ENCODE assay signal across 8 cellular contexts in genomic region chr9:127569819-127570401, GRCh38. TPM values are rescaled to one million over a fixed set of nuclear protein-coding genes. Genes with fewer than 3 reads are reported as not detected.
A peak's percentile ranks its signal among the peaks of the same experiment; 100 is the strongest.
DNase-seq lines count a peak whose midpoint lies in the region; ATAC-seq and TF ChIP-seq lines count a peak whose summit lies in the region.

No MANE protein-coding gene starts in this region.

- peak overlapping the region; percentile 23 for H2AFZ ChIP-seq in GM23248

- peak overlapping the region; percentile 84 for H3K9ac ChIP-seq in GM23248

- peaks cover 74% of the 10 kb centered on the region for H3K79me2 ChIP-seq in GM23248 (ENCODE audit: insufficient read depth)

- peak overlapping the region; percentile 62 for H3K4me3 ChIP-seq in AG09309 (ENCODE audit: control insufficient read depth, low read depth, low read length)
- peak overlapping the region; percentile 71 for H3K4me3 ChIP-seq in GM23248
- peak overlapping the region in 55 of 59 donors; percentile 39 to 87 (median 65) for H3K4me3 ChIP-seq in dorsolateral prefrontal cortex

- H3K36me3 ChIP-seq in GM23248 (ENCODE audit: low read depth) = peaks cover 9% of the 10 kb centered on the region

- H3K4me3 Mint-ChIP-seq in nephron = peak overlapping the region; percentile 89 to 92 (median 90)

- H3K27ac ChIP-seq in GM23248 (peak overlapping the region; percentile 46), RWPE1 (peak overlapping the region; percentile 99), dorsolateral prefrontal cortex (peak overlapping the region in 49 of 59 donors; percentile 8 to 89 (median 66))

- peak overlapping the region; percentile 96 to 98 (median 98) for H3K27ac Mint-ChIP-seq in nephron

- peaks cover 48% of the 10 kb centered on the region for H3F3A ChIP-seq in GM23248 (ENCODE audit: insufficient read depth)

- in situ Hi-C loops in GM23248 (cut with MboI) = no loop called here

- H3K4me2 ChIP-seq in GM23248 (ENCODE audit: unreplicated experiment) = peak overlapping the region; percentile 84

- TF ChIP-seq CTCF in AG09309 (IDR thresholded peaks at IDR 0.05; ENCODE audit: control insufficient read depth, insufficient read depth, low read depth, low read length, missing control alignments) = no peak
- no peak for TF ChIP-seq CTCF in RWPE1 (conservative IDR thresholded peaks at IDR 0.05; ENCODE audit: low read depth)
- TF ChIP-seq CTCF in dorsolateral prefrontal cortex (IDR thresholded peaks at IDR 0.05 in 54 of 56, conservative IDR thresholded peaks at IDR 0.05 in 2 of 56; ENCODE audit: low read depth in 1 of 56, partially characterized antibody in 56 of 56) = no peak
- TF ChIP-seq CTCF in nephron (IDR thresholded peaks at IDR 0.05; ENCODE audit: unreplicated experiment in 3 of 3) = no peak
- TF ChIP-seq CTCF in GM10248 (IDR thresholded peaks at IDR 0.05; ENCODE audit: control extremely low read depth, extremely low read depth, low read depth, missing control alignments) = no peak

- no peaks in the 10 kb centered on the region for H3K9me2 ChIP-seq in GM23248 (ENCODE audit: insufficient read depth)

- H3K9me3 ChIP-seq in GM23248 (ENCODE audit: low read depth) = no peaks in the 10 kb centered on the region

- H3K9me3 Mint-ChIP-seq in nephron = no peaks in the 10 kb centered on the region

- intact Hi-C loops in dorsolateral prefrontal cortex (cut with DNase I) = no loop called here

- H3K4me1 ChIP-seq in GM23248 (ENCODE audit: insufficient read depth) = peaks cover 51% of the 10 kb centered on the region

- no peak for ATAC-seq in HG02884 (IDR thresholded peaks at IDR 0.05; ENCODE audit: unreplicated experiment)

- peaks cover 39% of the 10 kb centered on the region for H3K4me1 Mint-ChIP-seq in nephron

- no peaks in the 10 kb centered on the region for H3K27me3 Mint-ChIP-seq in nephron (ENCODE audit: low read depth)

- H4K20me1 ChIP-seq in GM23248 (ENCODE audit: insufficient read depth) = no peaks in the 10 kb centered on the region

- H3K36me3 Mint-ChIP-seq in nephron (ENCODE audit: low read depth) = no peaks in the 10 kb centered on the region

- WGBS in GM23248 (ENCODE audit: low coverage in 1 of 2, low lambda C conversion rate in 2 of 2, missing lambda C conversion rate in 2 of 2), 2 experiments = 10 to 13% methylated on average over 5 of the region's 5 CpGs

- DNase-seq in AG09309 (ENCODE audit: low read depth) (no peak), GM23248 (peak; percentile 50), RWPE1 (ENCODE audit: low spot score) (peak; percentile 62), dorsolateral prefrontal cortex (no peak), ureter (ENCODE audit: low spot score) (no peak), GM10248 (ENCODE audit: extremely low spot score) (no peak)

- H3K27me3 ChIP-seq in GM23248 (replicated peaks; ENCODE audit: insufficient read depth) (no peaks in the 10 kb centered on the region), dorsolateral prefrontal cortex (no peaks in the 10 kb centered on the region)

- POLR2A ChIA-PET in RWPE1 (lab: Yijun Ruan, JAX; ENCODE audit: low non-redundant PET) (interaction anchor here (0.6 to 1.0 kb wide), 6 partner anchors 8 to 321 kb away, joined by 3 to 7 read pairs (median 4); no protein-coding TSS in a partner anchor), GM10248 (lab: Yijun Ruan, JAX) (no interaction called here)

- CTCF ChIA-PET in RWPE1 (lab: Yijun Ruan, JAX) = interaction anchor here (0.5 to 1.0 kb wide), 3 partner anchors 10 to 146 kb away, joined by 3 to 7 read pairs (median 3); partner anchors contain the start of gene ZNF79
- CTCF ChIA-PET in GM10248 (lab: Yijun Ruan, JAX) = no interaction called here

RNA-seq across cellular contexts. Expression of gene STXBP1, which starts 42.2 kb away (rescaled TPM):
- total RNA-seq in GM23248 (2014; rRNA removed; shearing (Covaris generic)) = 28.5 and 61.8 TPM in 2 replicates
- polyA plus RNA-seq in GM23248 (2016; fragmentation: Nextera tagmentation; extraction: Ambion mirVana) = 42.3 and 43.7 TPM in 2 replicates
- total RNA-seq in dorsolateral prefrontal cortex = 1,000 to 10,000 TPM in 52 of 120 experiments, 100 to 1,000 TPM in 68; 334 to 1,348 (median 969) TPM
- total RNA-seq in ureter = 29.8 TPM

Comparison
In these comparisons a context has a peak if more than half of its experiments do, and no peak if none do; other contexts are left out.
1. DNase-seq: peak in GM23248 (single experiment) and RWPE1 (single experiment); none in AG09309 (single experiment), dorsolateral prefrontal cortex (0 of 10), ureter (single experiment) and GM10248 (single experiment).
2. H3K27ac ChIP-seq: peak in every context shown above with its lines; median percentile 99 in RWPE1; 66 in dorsolateral prefrontal cortex; 46 in GM23248.
3. Peak in every context shown above with its lines, with median percentiles within 50 percentile points of each other: H3K4me3 ChIP-seq.